Comparison of ENCODE assay signal across 20 cellular contexts in genomic region chr11:35116245-35116644, GRCh38. TPM values are rescaled to one million over a fixed set of nuclear protein-coding genes. Genes with fewer than 3 reads are reported as not detected.
DNase-seq lines count a peak whose midpoint lies in the region; ATAC-seq, FAIRE-seq and TF ChIP-seq lines count a peak whose summit lies in the region.
"Had no signal": no experiment of that assay in that cellular context is flagged by ENCODE, and none has a peak within 500 bp of the region (broad histone marks: within the 10 kb centered on the region; RNA-seq: fewer than 3 reads in every experiment).

No MANE protein-coding gene starts in this region.

- POLR2A ChIA-PET in GM12878 (lab: Charles Lee), result interaction anchor here (1.4 kb wide), 1 partner anchor 18 kb away, joined by 3 read pairs; no protein-coding TSS in a partner anchor

- RAD21 ChIA-PET in GM12878 (lab: Charles Lee; ENCODE audit: unreplicated experiment), result interaction anchor here (1.1 to 1.6 kb wide), 5 partner anchors 9 to 109 kb away, joined by 3 to 7 read pairs (median 4); no protein-coding TSS in a partner anchor

- no peak for TF ChIP-seq POLR2A in GM12878 (IDR thresholded peaks at IDR 0.05; ENCODE audit: low read depth, low read length)

- in situ Hi-C loops in GM12878 (cut with MboI), result no loop called here

- H3K36me3 ChIP-seq in heart right ventricle (no peaks in the 10 kb centered on the region), GM12878 (ENCODE audit: control insufficient read depth in 2 of 2, insufficient read depth in 2 of 2, low read length in 1 of 2) (no peaks in the 10 kb centered on the region), mesenchymal stem cell (ENCODE audit: control insufficient read depth in 1 of 2, insufficient read depth in 2 of 2, low read depth in 1 of 2, low read length in 2 of 2) (no peaks in the 10 kb centered on the region)
- H3K36me3 ChIP-seq: HAP-1, stomach had no signal

- no peak overlapping the region for H2BK5ac ChIP-seq in mesenchymal stem cell (ENCODE audit: low read depth, low read length, poor library complexity, severe bottlenecking)

- DNase-seq in heart right ventricle (no peak), Right ventricle myocardium superior (no peak), GM12878 (ENCODE audit: low read depth, low spot score) (no peak), mesenchymal stem cell (no peak), NCI-H2029 treated with DMSO at 0.1 percent for 48 hours (lab: John Stamatoyannopoulos, UW) (no peak), OCI-M2 (lab: John Stamatoyannopoulos, UW; ENCODE audit: unreplicated experiment) (no peak), activated gamma-delta T cell treated with Interleukin-2 at 50 U/mL for 16 hours (no peak)
- no peak for DNase-seq in stimulated activated CD4-positive, alpha-beta T cell treated with anti-CD3 and anti-CD28 coated beads, Interleukin-15, amount 100 ng/mL, for 24 hours
- DNase-seq: activated naive CD4-positive, alpha-beta T cell treated with anti-CD3 and anti-CD28 coated beads, Interleukin-2, amount 10 ng/mL, durations not matched to agents 7 days and 5 days; CD4-positive, alpha-beta T cell; glutamatergic neuron; islet precursor cell; midbrain; NCI-H1436; NCI-H510A; nucleus accumbens; PC-9; stomach had no signal

- H3K23ac ChIP-seq in mesenchymal stem cell (ENCODE audit: low read length in 2 of 2), result no peak overlapping the region

- no peak for FAIRE-seq in GM12878 (lab: Jason Lieb, UNC)

- no peak overlapping the region for H3K14ac ChIP-seq in mesenchymal stem cell (ENCODE audit: low read length in 2 of 2)

- H3K27me3 ChIP-seq in heart right ventricle (no peaks in the 10 kb centered on the region), GM12878 (replicated peaks in 1 of 2; ENCODE audit: control insufficient read depth in 2 of 2, insufficient read depth in 2 of 2, low read length in 1 of 2) (no peaks in the 10 kb centered on the region), mesenchymal stem cell (ENCODE audit: control insufficient read depth in 1 of 2, insufficient read depth in 1 of 2, low read length in 2 of 2) (peaks cover 3 to 5% of the 10 kb centered on the region in 2 experiments)
- H3K27me3 ChIP-seq: stomach had no signal

- no peak overlapping the region for H3K4me2 ChIP-seq in GM12878 (ENCODE audit: control insufficient read depth, insufficient read depth)
- no peak overlapping the region for H3K4me2 ChIP-seq in mesenchymal stem cell (ENCODE audit: low read length, poor library complexity, severe bottlenecking)
- H3K4me2 ChIP-seq: PC-9, smooth muscle cell had no signal

- H2BK12ac ChIP-seq in mesenchymal stem cell (ENCODE audit: low read length in 2 of 2), result no peak overlapping the region

- no peak overlapping the region for H4K91ac ChIP-seq in mesenchymal stem cell (ENCODE audit: low read length)

- no peak overlapping the region for H2BK120ac ChIP-seq in mesenchymal stem cell (ENCODE audit: low read depth, low read length)

- CTCF ChIA-PET in GM12878 (lab: Yijun Ruan, JAX), result interaction anchor here (0.5 to 3.3 kb wide), 7 partner anchors 10 to 189 kb away, joined by 3 to 10 read pairs (median 4); no protein-coding TSS in a partner anchor

- 86 to 88% methylated on average over 5 of the region's 5 CpGs for WGBS in heart right ventricle, 2 donors
- 36% methylated on average over 5 of the region's 5 CpGs for WGBS in GM12878 (ENCODE audit: insufficient coverage, insufficient replicate concordance, low lambda C conversion rate, missing lambda C conversion rate)
- 89% methylated on average over 5 of the region's 5 CpGs for WGBS in mesenchymal stem cell

- no peak overlapping the region for H3K4ac ChIP-seq in mesenchymal stem cell (ENCODE audit: low read depth in 1 of 2, low read length in 2 of 2)

- ATAC-seq in heart right ventricle, result peak in 5 of 8 donors; percentile 6 to 41 (median 31)
- ATAC-seq in Right ventricle myocardium superior (ENCODE audit: poor library complexity), result no peak
- no peak for ATAC-seq in GM12878

- no peak overlapping the region for H4K8ac ChIP-seq in mesenchymal stem cell (ENCODE audit: low read length)

- H3K18ac ChIP-seq in mesenchymal stem cell (ENCODE audit: low read depth in 1 of 2, low read length in 2 of 2), result peak overlapping the region in 1 of 2 experiments; percentile 31

- no TSS peak for BruUV-seq in GM12878 (replicated peaks; lab: Mats Ljungman, UMichigan)

- H3K27ac ChIP-seq in heart right ventricle (peak overlapping the region in 6 of 10 donors; percentile 20 to 57 (median 36)), GM12878 (ENCODE audit: control insufficient read depth, insufficient read depth) (no peak overlapping the region), mesenchymal stem cell (ENCODE audit: low read length, poor library complexity, severe bottlenecking) (no peak overlapping the region)
- H3K27ac ChIP-seq: PC-9 had no signal

- no peak overlapping the region for H2AK5ac ChIP-seq in mesenchymal stem cell (ENCODE audit: low read length, severe bottlenecking)

- H3K4me1 ChIP-seq in heart right ventricle, result peaks cover 7 to 35% (median 20%) of the 10 kb centered on the region in 9 donors
- H3K4me1 ChIP-seq in GM12878 (ENCODE audit: control insufficient read depth, insufficient read depth, low read length), result peaks cover 50% of the 10 kb centered on the region
- H3K4me1 ChIP-seq in mesenchymal stem cell (ENCODE audit: control insufficient read depth, insufficient read depth, low read depth, low read length), result peaks cover 7% of the 10 kb centered on the region

- H3K9ac ChIP-seq in GM12878 (ENCODE audit: control insufficient read depth, insufficient read depth, low read length) (no peak overlapping the region), mesenchymal stem cell (ENCODE audit: low read length) (peak overlapping the region; percentile 3)

- TF ChIP-seq EP300 in GM12878 (IDR thresholded peaks at IDR 0.05; ENCODE audit: borderline replicate concordance in 1 of 2, control insufficient read depth in 1 of 2, low read depth in 2 of 2, low read length in 2 of 2), result no peak

- no peaks in the 10 kb centered on the region for H3K79me2 ChIP-seq in GM12878 (ENCODE audit: control insufficient read depth, insufficient read depth, low read length)

- intact Hi-C loops in heart right ventricle (cut with DNase I), result no loop called here
- intact Hi-C loops in Right ventricle myocardium superior (cut with DNase I), result no loop called here
- intact Hi-C loops in GM12878 (cut with micrococcal nuclease; ENCODE audit: unreplicated experiment), result no loop called here

- H3K4me3 ChIP-seq in heart right ventricle, result no peak overlapping the region
- no peak overlapping the region for H3K4me3 ChIP-seq in GM12878
- H3K4me3 ChIP-seq in mesenchymal stem cell (ENCODE audit: insufficient read depth in 1 of 2, low read depth in 1 of 2, low read length in 2 of 2), result no peak overlapping the region
- H3K4me3 ChIP-seq: HAP-1, PC-9, smooth muscle cell, stomach had no signal

- no peak for TF ChIP-seq CTCF in heart right ventricle (IDR thresholded peaks at IDR 0.05)
- no peak for TF ChIP-seq CTCF in GM12878 (IDR thresholded peaks at IDR 0.05 in 2 of 3, conservative IDR thresholded peaks at IDR 0.05 in 1 of 3; ENCODE audit: control insufficient read depth in 2 of 3, extremely low read depth in 1 of 3, insufficient read depth in 1 of 3, low read depth in 3 of 3, low read length in 3 of 3)

- no peak overlapping the region for H2BK15ac ChIP-seq in mesenchymal stem cell (ENCODE audit: low read depth, poor library complexity, severe bottlenecking)

- no peaks in the 10 kb centered on the region for H4K20me1 ChIP-seq in GM12878 (ENCODE audit: control insufficient read depth, insufficient read depth)

- no peak overlapping the region for H2AFZ ChIP-seq in GM12878 (ENCODE audit: control insufficient read depth, low read depth, low read length)
- no peak overlapping the region for H2AFZ ChIP-seq in mesenchymal stem cell (ENCODE audit: low read depth, low read length)
- H2AFZ ChIP-seq: PC-9 had no signal

- H3K79me1 ChIP-seq in mesenchymal stem cell (replicated peaks; ENCODE audit: low read length, poor library complexity, severe bottlenecking), result no peaks in the 10 kb centered on the region

- no peak for TF ChIP-seq RAD21 in GM12878 (IDR thresholded peaks at IDR 0.05; ENCODE audit: insufficient read depth, low read depth, low read length)

- SMC1A ChIA-PET in GM12878 (lab: Charles Lee; ENCODE audit: uncharacterized antibody, unreplicated experiment), result interaction anchor here (0.9 to 2.1 kb wide), 6 partner anchors 10 to 87 kb away, joined by 4 to 11 read pairs (median 6); no protein-coding TSS in a partner anchor

- H3K9me3 ChIP-seq in heart right ventricle (no peaks in the 10 kb centered on the region), GM12878 (replicated peaks; ENCODE audit: control insufficient read depth, insufficient read depth, low read length) (no peaks in the 10 kb centered on the region; the same call in 2 of the 3 replicates), mesenchymal stem cell (ENCODE audit: control insufficient read depth, low read length) (no peaks in the 10 kb centered on the region)
- H3K9me3 ChIP-seq: HAP-1, stomach had no signal

TF ChIP-seq in GM12878, 131 proteins besides CTCF, POLR2A, EP300 and RAD21 (continues in another document):
- TF ChIP-seq RCOR1 (conservative IDR thresholded peaks at IDR 0.05; ENCODE audit: low read depth, low read length) (no peak), EGR1 (IDR thresholded peaks at IDR 0.05; ENCODE audit: borderline replicate concordance in 1 of 2, low read depth in 2 of 2, low read length in 2 of 2) (0 out of 3 replicates have a peak, but pooled peaks of 1 of the 2 experiments have one; percentile 13)

RNA-seq across cellular contexts. Expression of gene CD44, which starts 22.7 kb away (rescaled TPM):
- total RNA-seq in heart right ventricle (100 to 1,000 TPM in 1 of 10 donors, 10 to 100 TPM in 9; 18.9 to 104 (median 27.1) TPM), Right ventricle myocardium superior (15.4 TPM), GM12878 (2014; rRNA removed) (92.1 and 101 TPM in 2 replicates), GM12878 (2014; rRNA removed; fragmentation: Illumina TruSeq; extraction: Trizol) (133 and 148 TPM in 2 replicates), GM12878 (2021) (293 and 295 TPM in 2 replicates)
- polyA plus RNA-seq in heart right ventricle (10 to 100 TPM in 1 of 2 donors, 1 to 10 TPM in 1; 7.0 to 18.8 TPM), GM12878 (2011; rRNA removed) (190 and 193 TPM in 2 replicates), GM12878 (2014; fragmentation: Illumina TruSeq; extraction: Trizol) (264 and 295 TPM in 2 replicates), GM12878 (2014; fragmentation: Nextera tagmentation; extraction: Ambion mirVana) (10 to 100 TPM; 57.1 to 65.3 TPM), GM12878 (2014; rRNA removed) (188 and 201 TPM in 2 replicates), GM12878 (2016; fragmentation: Nextera tagmentation; extraction: Ambion mirVana) (100 to 1,000 TPM in 1 of 2 experiments, 10 to 100 TPM in 1; 95.6 to 108 TPM)
- 514 and 528 TPM in 2 replicates for total RNA-seq in GM12878 (2013; cell fraction: nucleolus; rRNA removed)
- 121 TPM for polyA plus RNA-seq in GM12878 (2011; ENCODE audit: low read depth)
- polyA plus RNA-seq in GM12878 (2011; cell fraction: cytosol; rRNA removed), result 279 and 303 TPM in 2 replicates
- polyA plus RNA-seq in GM12878 (2011; cell fraction: nucleus; rRNA removed), result 148 and 190 TPM in 2 replicates
- 190 and 271 TPM in 2 replicates for polyA plus RNA-seq in GM12878 (2012)
- polyA minus RNA-seq in GM12878 (2011; rRNA and poly(A)+ RNA removed), result 318 and 386 TPM in 2 replicates
- polyA minus RNA-seq in GM12878 (2011; cell fraction: cytosol; rRNA and poly(A)+ RNA removed), result 126 and 137 TPM in 2 replicates
- 179 and 299 TPM in 2 replicates for polyA minus RNA-seq in GM12878 (2011; cell fraction: nucleus; rRNA and poly(A)+ RNA removed)
- 1,373 TPM for polyA plus RNA-seq in mesenchymal stem cell (2013, experiment 1 of 2)
- 1,315 TPM for polyA plus RNA-seq in mesenchymal stem cell (2013, experiment 2 of 2)

Comparison
In these comparisons a context has a peak if more than half of its experiments do, and no peak if none do; other contexts are left out.
1. ATAC-seq: peak in heart right ventricle (5 of 8); none in Right ventricle myocardium superior (single experiment) and GM12878 (single experiment).
2. H3K27ac ChIP-seq: peak in heart right ventricle (6 of 10); none in GM12878 (single experiment) and mesenchymal stem cell (single experiment).